Comparison of ENCODE assay signal across 8 cellular contexts in genomic region chr18:45775726-45776125, GRCh38. TPM values are rescaled to one million over a fixed set of nuclear protein-coding genes. Genes with fewer than 3 reads are reported as not detected.
DNase-seq lines count a peak whose midpoint lies in the region; ATAC-seq, FAIRE-seq and TF ChIP-seq lines count a peak whose summit lies in the region.

No MANE protein-coding gene starts in this region.

- no peak for FAIRE-seq in D721Med (lab: Jason Lieb, UNC)

- POLR2A ChIA-PET in HEK293 (lab: Yijun Ruan, JAX): no interaction called here

- peaks cover 60% of the 10 kb centered on the region for H3K27me3 Mint-ChIP-seq in activated T-helper 2 cell treated with anti-CD3 and anti-CD28 coated beads, Interferon-gamma antibody, Interleukin-2, Interleukin-4, amounts not matched to agents 10 μg/mL and 5 μg/mL and 100 μg/mL, durations not matched to agents 14 hours and 24 hours and 36 hours (ENCODE audit: low read depth)

- H3K79me2 ChIP-seq in smooth muscle cell (ENCODE audit: low read depth): no peaks in the 10 kb centered on the region

- H3K27ac ChIP-seq in HEK293 (ENCODE audit: extremely low read depth, low read depth, low read length) (no peak overlapping the region), smooth muscle cell (ENCODE audit: low read depth) (peak overlapping the region; percentile 65)

- peaks cover 19% of the 10 kb centered on the region for H3K4me1 Mint-ChIP-seq in activated T-helper 2 cell treated with anti-CD3 and anti-CD28 coated beads, Interferon-gamma antibody, Interleukin-2, Interleukin-4, amounts not matched to agents 10 μg/mL and 5 μg/mL and 100 μg/mL, durations not matched to agents 14 hours and 24 hours and 36 hours (ENCODE audit: low read depth)

- WGBS in smooth muscle cell (ENCODE audit: low lambda C conversion rate): 79% methylated on average over 8 of the region's 8 CpGs

- no peak overlapping the region for H3K27ac Mint-ChIP-seq in activated T-helper 2 cell treated with anti-CD3 and anti-CD28 coated beads, Interferon-gamma antibody, Interleukin-2, Interleukin-4, amounts not matched to agents 10 μg/mL and 5 μg/mL and 100 μg/mL, durations not matched to agents 14 hours and 24 hours and 36 hours

- TF ChIP-seq CTCF in HEK293 (tag by site-specific recombination; IDR thresholded peaks at IDR 0.05) (no peak), smooth muscle cell (IDR thresholded peaks at IDR 0.05; ENCODE audit: borderline replicate concordance, insufficient read depth, poor library complexity, severe bottlenecking) (no peak), D721Med (IDR thresholded peaks at IDR 0.05; ENCODE audit: insufficient read depth, missing control alignments) (no peak)

- no peak overlapping the region for H2AFZ ChIP-seq in smooth muscle cell (ENCODE audit: low read depth)

- intact Hi-C loops in activated T-helper 2 cell treated with anti-CD3 and anti-CD28 coated beads, Interferon-gamma antibody, Interleukin-2, Interleukin-4, amounts not matched to agents 10 μg/mL and 5 μg/mL and 100 μg/mL, durations not matched to agents 14 hours and 24 hours and 36 hours (cut with micrococcal nuclease): loop anchor here (5.0 kb wide), 1 partner anchor 62 kb away; no protein-coding TSS in a partner anchor

- no peak for DNase-seq in activated T-helper 2 cell treated with anti-CD3 and anti-CD28 coated beads, Interferon-gamma antibody, Interleukin-2, Interleukin-4, amounts not matched to agents 10 μg/mL and 5 μg/mL and 100 μg/mL, durations not matched to agents 14 hours and 24 hours and 36 hours (ENCODE audit: low spot score)
- DNase-seq in smooth muscle cell (lab: John Stamatoyannopoulos, UW; ENCODE audit: unreplicated experiment) (no peak), D721Med (ENCODE audit: insufficient read length, low spot score) (no peak), NCI-H1436 treated with DMSO at 0.1 percent for 48 hours (lab: John Stamatoyannopoulos, UW) (no peak)

- no peak for ATAC-seq in GM18873 (IDR thresholded peaks at IDR 0.05; ENCODE audit: low FRiP score, unreplicated experiment)
- ATAC-seq in GM19463 (IDR thresholded peaks at IDR 0.05; ENCODE audit: unreplicated experiment): no peak

- H3K36me3 ChIP-seq in HEK293 (ENCODE audit: control insufficient read depth in 2 of 2, insufficient read depth in 1 of 2, low read length in 2 of 2) (no peaks in the 10 kb centered on the region), iPS-15b (ENCODE audit: control insufficient read depth, insufficient read depth, low read length) (no peaks in the 10 kb centered on the region), smooth muscle cell (ENCODE audit: low read depth) (no peaks in the 10 kb centered on the region)

- peaks cover 7% of the 10 kb centered on the region; the same call in 1 of the 2 replicates for H3K4me1 ChIP-seq in HEK293 (ENCODE audit: control insufficient read depth, insufficient read depth, low read length)
- H3K4me1 ChIP-seq in iPS-15b (ENCODE audit: control insufficient read depth, insufficient read depth, low read length): no peaks in the 10 kb centered on the region
- no peaks in the 10 kb centered on the region for H3K4me1 ChIP-seq in smooth muscle cell (ENCODE audit: low read depth)

- H3K4me3 ChIP-seq in HEK293 (ENCODE audit: low read depth, low read length) (peak overlapping the region; percentile 51), iPS-15b (ENCODE audit: low read depth, low read length) (peak overlapping the region; percentile 65), smooth muscle cell (peak overlapping the region; percentile 36)

- peak overlapping the region; percentile 62 for H3K4me2 ChIP-seq in smooth muscle cell

- H3K9me3 Mint-ChIP-seq in activated T-helper 2 cell treated with anti-CD3 and anti-CD28 coated beads, Interferon-gamma antibody, Interleukin-2, Interleukin-4, amounts not matched to agents 10 μg/mL and 5 μg/mL and 100 μg/mL, durations not matched to agents 14 hours and 24 hours and 36 hours: no peaks in the 10 kb centered on the region

- H3K27me3 ChIP-seq in iPS-15b (ENCODE audit: control insufficient read depth, insufficient read depth, low read length) (peaks cover 5% of the 10 kb centered on the region), smooth muscle cell (ENCODE audit: low read depth) (no peaks in the 10 kb centered on the region)

- peak overlapping the region; percentile 65 for H3K4me3 Mint-ChIP-seq in activated T-helper 2 cell treated with anti-CD3 and anti-CD28 coated beads, Interferon-gamma antibody, Interleukin-2, Interleukin-4, amounts not matched to agents 10 μg/mL and 5 μg/mL and 100 μg/mL, durations not matched to agents 14 hours and 24 hours and 36 hours (ENCODE audit: low read depth)

- no peaks in the 10 kb centered on the region for H3K9me3 ChIP-seq in HEK293 (ENCODE audit: control insufficient read depth, insufficient read depth, low read depth, low read length)
- H3K9me3 ChIP-seq in iPS-15b (ENCODE audit: control insufficient read depth, insufficient read depth, low read length): no peaks in the 10 kb centered on the region
- no peaks in the 10 kb centered on the region for H3K9me3 ChIP-seq in smooth muscle cell (replicated peaks; ENCODE audit: low read depth)

- H3K9ac ChIP-seq in iPS-15b (ENCODE audit: low read depth, low read length) (peak overlapping the region; percentile 78), smooth muscle cell (ENCODE audit: low read depth) (no peak overlapping the region)

- CTCF ChIA-PET in HEK293 (lab: Yijun Ruan, JAX): interaction anchor here (0.6 to 0.8 kb wide), 2 partner anchors 32 to 308 kb away, joined by 3 to 4 read pairs; no protein-coding TSS in a partner anchor

- H3F3A ChIP-seq in smooth muscle cell (ENCODE audit: low read depth): peaks cover 33% of the 10 kb centered on the region

- no peaks in the 10 kb centered on the region for H4K20me1 ChIP-seq in smooth muscle cell (ENCODE audit: low read depth)

- H3K36me3 Mint-ChIP-seq in activated T-helper 2 cell treated with anti-CD3 and anti-CD28 coated beads, Interferon-gamma antibody, Interleukin-2, Interleukin-4, amounts not matched to agents 10 μg/mL and 5 μg/mL and 100 μg/mL, durations not matched to agents 14 hours and 24 hours and 36 hours (ENCODE audit: low read depth): no peaks in the 10 kb centered on the region

TF ChIP-seq in HEK293, 187 proteins besides CTCF, POLR2A, EP300 and RAD21:
- TF ChIP-seq ZNF223 (tag by site-specific recombination; IDR thresholded peaks at IDR 0.05): no peak
- no peak for TF ChIP-seq HOXA7 (CRISPR knock-in tag; IDR thresholded peaks at IDR 0.05; ENCODE audit: borderline replicate concordance)
- no peak for TF ChIP-seq GFI1B (tag by site-specific recombination; IDR thresholded peaks at IDR 0.05)
- TF ChIP-seq MEIS1 (CRISPR knock-in tag; IDR thresholded peaks at IDR 0.05; ENCODE audit: borderline replicate concordance): no peak
- no peak for TF ChIP-seq ZNF670 (tag by site-specific recombination; IDR thresholded peaks at IDR 0.05; ENCODE audit: low read depth)
- TF ChIP-seq ZBTB26 (tag by site-specific recombination; optimal IDR thresholded peaks at IDR 0.05): no peak
- TF ChIP-seq, protein P1, sequence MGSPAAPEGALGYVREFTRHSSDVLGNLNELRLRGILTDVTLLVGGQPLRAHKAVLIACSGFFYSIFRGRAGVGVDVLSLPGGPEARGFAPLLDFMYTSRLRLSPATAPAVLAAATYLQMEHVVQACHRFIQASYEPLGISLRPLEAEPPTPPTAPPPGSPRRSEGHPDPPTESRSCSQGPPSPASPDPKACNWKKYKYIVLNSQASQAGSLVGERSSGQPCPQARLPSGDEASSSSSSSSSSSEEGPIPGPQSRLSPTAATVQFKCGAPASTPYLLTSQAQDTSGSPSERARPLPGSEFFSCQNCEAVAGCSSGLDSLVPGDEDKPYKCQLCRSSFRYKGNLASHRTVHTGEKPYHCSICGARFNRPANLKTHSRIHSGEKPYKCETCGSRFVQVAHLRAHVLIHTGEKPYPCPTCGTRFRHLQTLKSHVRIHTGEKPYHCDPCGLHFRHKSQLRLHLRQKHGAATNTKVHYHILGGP (tag by site-specific recombination; IDR thresholded peaks at IDR 0.05): no peak
TF ChIP-seq in HEK293: peak in this region for 0.

RNA-seq across cellular contexts. Expression of gene SIGLEC15, which starts 49.7 kb away (rescaled TPM):
- not detected in 2 replicates for total RNA-seq in activated T-helper 2 cell treated with anti-CD3 and anti-CD28 coated beads, Interferon-gamma antibody, Interleukin-2, Interleukin-4, amounts not matched to agents 10 μg/mL and 5 μg/mL and 100 μg/mL, durations not matched to agents 14 hours and 24 hours and 36 hours
- 0.09 and 0.58 TPM in 2 replicates for total RNA-seq in smooth muscle cell
- polyA plus RNA-seq in smooth muscle cell: 1.4 and 3.1 TPM in 2 replicates

RNA-seq across cellular contexts. Expression of gene SLC14A1, which starts 51.7 kb away (rescaled TPM):
- total RNA-seq in activated T-helper 2 cell treated with anti-CD3 and anti-CD28 coated beads, Interferon-gamma antibody, Interleukin-2, Interleukin-4, amounts not matched to agents 10 μg/mL and 5 μg/mL and 100 μg/mL, durations not matched to agents 14 hours and 24 hours and 36 hours: 5.6 and 6.0 TPM in 2 replicates
- total RNA-seq in smooth muscle cell: 24.7 and 37.9 TPM in 2 replicates
- polyA plus RNA-seq in smooth muscle cell: 13.6 and 20.0 TPM in 2 replicates
